7 cellular contexts compared by ENCODE assay signal in the genomic region with DNA sequence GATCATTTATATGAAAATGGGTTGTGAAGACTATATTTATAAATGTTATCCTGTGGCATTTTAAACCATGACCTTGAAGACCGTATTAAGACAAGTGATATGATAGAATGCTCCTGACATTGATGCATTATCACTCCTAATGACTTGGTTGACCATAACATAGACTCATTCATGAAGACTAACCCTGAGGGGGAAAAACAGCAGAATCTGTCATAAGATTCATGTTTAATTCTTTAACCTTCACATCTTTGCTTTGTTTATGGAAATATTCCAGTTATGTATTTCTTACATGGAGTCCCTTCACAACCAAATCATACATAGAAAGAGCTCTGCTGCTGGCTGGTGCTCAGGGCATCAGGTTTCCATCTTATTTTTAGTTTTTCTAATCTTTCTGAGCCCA.
"Had no signal": no experiment of that assay in that cellular context is flagged by ENCODE, and none has a peak within 500 bp of the region (broad histone marks: within the 10 kb centered on the region; RNA-seq: fewer than 3 reads in every experiment).

No MANE protein-coding gene starts in this region.

- H3K9me3 Mint-ChIP-seq: HFFc6 had no signal

- H3K4me3 ChIP-seq: GM23248, HAP-1, K562 had no signal

- DNase-seq: GM23248, HFFc6, IMR-90, KG1 had no signal

- H3K4me1 ChIP-seq: HAP-1 had no signal

- H3K27ac Mint-ChIP-seq: HFFc6 had no signal

- H2AFZ ChIP-seq: GM23248 had no signal

- H3K27ac ChIP-seq: GM23248 had no signal

- H3K36me3 ChIP-seq: HAP-1 had no signal

- H3K9ac ChIP-seq: GM23248 had no signal

- ATAC-seq: HCT116, K562 had no signal

- H3K4me3 Mint-ChIP-seq: HFFc6 had no signal

- H3K9me3 ChIP-seq: HAP-1 had no signal
